Comparison of ENCODE assay signal across 13 cellular contexts in genomic region chr10:13560597-13560996, GRCh38.
DNase-seq lines count a peak whose midpoint lies in the region; ATAC-seq and TF ChIP-seq lines count a peak whose summit lies in the region.
"Had no signal": no experiment of that assay in that cellular context is flagged by ENCODE, and none has a peak within 500 bp of the region (broad histone marks: within the 10 kb centered on the region; RNA-seq: fewer than 3 reads in every experiment).

No MANE protein-coding gene starts in this region.

- no peak overlapping the region for H3K4me3 ChIP-seq in brain microvascular endothelial cell (ENCODE audit: low read depth, low read length)
- H3K4me3 ChIP-seq: pancreas, spleen had no signal

- TF ChIP-seq CTCF in brain microvascular endothelial cell (IDR thresholded peaks at IDR 0.05; ENCODE audit: low read depth, low read length, missing control alignments) (no peak), GM10248 (IDR thresholded peaks at IDR 0.05; ENCODE audit: control extremely low read depth, extremely low read depth, low read depth, missing control alignments) (no peak)

- no peaks in the 10 kb centered on the region for H3K36me3 ChIP-seq in brain microvascular endothelial cell (replicated peaks)
- H3K36me3 ChIP-seq: pancreas, spleen had no signal

- POLR2A ChIA-PET in GM10248 (lab: Yijun Ruan, JAX): no interaction called here

- peak; percentile 16; the same call in 1 of the 2 replicates for TF ChIP-seq RAD21 in Ishikawa (IDR thresholded peaks at IDR 0.05; ENCODE audit: low read depth)

- peak; percentile 94 for TF ChIP-seq EP300 in Ishikawa (IDR thresholded peaks at IDR 0.05; ENCODE audit: borderline replicate concordance)

- peak; percentile 60 for DNase-seq in DMS79 (lab: John Stamatoyannopoulos, UW)
- DNase-seq in brain microvascular endothelial cell: peak; percentile 46
- peak; percentile 95 for DNase-seq in kidney glomerular epithelial cell (lab: John Stamatoyannopoulos, UW)
- no peak for DNase-seq in NCI-H2029 (lab: John Stamatoyannopoulos, UW)
- no peak for DNase-seq in GM10248 (ENCODE audit: extremely low spot score)
- DNase-seq in NCI-H1417 treated with DMSO at 0.1 percent for 48 hours (lab: John Stamatoyannopoulos, UW): no peak
- DNase-seq: DMS153; effector CD8-positive, alpha-beta T cell; pancreas; spleen had no signal

- no peak for ATAC-seq in HG03108 (IDR thresholded peaks at IDR 0.05; ENCODE audit: unreplicated experiment)
- ATAC-seq: pancreas, WTC11 had no signal

- no peak overlapping the region for H3K27ac ChIP-seq in brain microvascular endothelial cell
- H3K27ac ChIP-seq: pancreas, spleen had no signal

- H3K27me3 ChIP-seq in brain microvascular endothelial cell (replicated peaks): no peaks in the 10 kb centered on the region
- H3K27me3 ChIP-seq: pancreas, spleen had no signal

- in situ Hi-C loops in brain microvascular endothelial cell (cut with HindIII; ENCODE audit: low pct_ligation_motif_present, low sequenced_read_pairs): no loop called here

- CTCF ChIA-PET in GM10248 (lab: Yijun Ruan, JAX): no interaction called here

TF ChIP-seq in Ishikawa, 13 proteins besides CTCF, POLR2A, EP300 and RAD21:
- TF ChIP-seq FOXM1 (IDR thresholded peaks at IDR 0.05; ENCODE audit: borderline replicate concordance, low read depth) (peak; percentile 86), EGR1 (IDR thresholded peaks at IDR 0.05) (no peak), REST (IDR thresholded peaks at IDR 0.05; ENCODE audit: low read depth) (no peak), USF1 (IDR thresholded peaks at IDR 0.05) (0 out of 2 replicates have a peak, but pooled peaks have one; percentile 38), MAX (IDR thresholded peaks at IDR 0.05) (peak; percentile 77), TCF12 (IDR thresholded peaks at IDR 0.05; ENCODE audit: low read depth) (peak; percentile 95), CEBPB (IDR thresholded peaks at IDR 0.05) (peak; percentile 68), TAF1 (IDR thresholded peaks at IDR 0.05; ENCODE audit: low read depth) (no peak), CREB1 (IDR thresholded peaks at IDR 0.05; ENCODE audit: low read depth) (no peak), NFIC (IDR thresholded peaks at IDR 0.05) (peak; percentile 99), YY1 (IDR thresholded peaks at IDR 0.05; ENCODE audit: low read depth) (peak; percentile 74), TEAD4 (IDR thresholded peaks at IDR 0.05) (peak; percentile 88), ZBTB7A (IDR thresholded peaks at IDR 0.05; ENCODE audit: low read depth) (no peak)

Comparison
In these comparisons a context has a peak if more than half of its experiments do, and no peak if none do; other contexts are left out.
1. DNase-seq: peak in DMS79 (single experiment), brain microvascular endothelial cell (single experiment) and kidney glomerular epithelial cell (single experiment); none in NCI-H2029 (single experiment), GM10248 (single experiment) and NCI-H1417 treated with DMSO at 0.1 percent for 48 hours (single experiment).